8 cellular contexts compared by ENCODE assay signal in the genomic region with DNA sequence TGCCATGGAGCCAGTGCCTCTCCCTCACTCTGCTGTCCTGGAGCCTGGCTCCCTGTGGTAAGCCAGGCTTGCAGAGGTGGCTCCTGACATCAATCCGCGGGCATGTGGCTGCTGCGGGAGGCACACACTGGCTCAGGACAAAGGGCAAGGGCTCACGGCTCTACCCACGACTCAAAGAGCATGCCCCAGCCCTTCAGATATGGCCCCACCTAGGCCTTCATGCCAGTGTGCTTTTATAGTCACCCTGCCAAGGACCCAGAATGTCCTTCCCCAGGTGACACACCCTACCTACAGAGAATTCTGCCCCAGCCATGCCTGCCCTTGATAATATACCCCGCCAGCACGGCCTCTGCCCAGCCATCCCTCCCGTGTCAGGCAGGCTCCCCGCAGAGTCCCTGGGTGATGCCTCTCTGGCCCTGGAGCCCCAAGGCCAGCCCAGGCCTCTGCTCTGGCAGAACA. TPM values are rescaled to one million over a fixed set of nuclear protein-coding genes. Genes with fewer than 3 reads are reported as not detected.
DNase-seq lines count a peak whose midpoint lies in the region; ATAC-seq, FAIRE-seq and TF ChIP-seq lines count a peak whose summit lies in the region.

No MANE protein-coding gene starts in this region.

- 58% methylated on average over 6 of the region's 9 CpGs for WGBS in K562 (ENCODE audit: insufficient coverage, low coverage, missing lambda C conversion rate)

- peaks cover 46% of the 10 kb centered on the region for H3K79me2 ChIP-seq in K562 (ENCODE audit: control insufficient read depth, insufficient read depth, low read length)

- no peaks in the 10 kb centered on the region for H3K27me3 ChIP-seq in K562 (ENCODE audit: control insufficient read depth in 2 of 2, insufficient read depth in 2 of 2, low read length in 2 of 2)
- H3K27me3 ChIP-seq in tibial artery = no peaks in the 10 kb centered on the region

- H3K36me3 ChIP-seq in K562 (ENCODE audit: control insufficient read depth, insufficient read depth, low read length) = peaks cover 42% of the 10 kb centered on the region; the same call in 2 of the 3 replicates
- peaks cover 10 to 16% (median 13%) of the 10 kb centered on the region in 3 donors for H3K36me3 ChIP-seq in tibial artery

- H3K9me1 ChIP-seq in K562 (ENCODE audit: control insufficient read depth, insufficient read depth, low read length) = peaks cover 6% of the 10 kb centered on the region

- peak overlapping the region; percentile 84 to 91 for H3K9ac ChIP-seq in K562 (ENCODE audit: insufficient read depth in 1 of 2, low read depth in 2 of 2, low read length in 2 of 2)

- no peak overlapping the region for H2AFZ ChIP-seq in K562 (ENCODE audit: low read depth, low read length)

- ATAC-seq in K562 (no peak), left colon (peak; percentile 68), GM21526 (IDR thresholded peaks at IDR 0.05; ENCODE audit: low FRiP score, unreplicated experiment) (no peak)

- H3K4me2 ChIP-seq in K562 (ENCODE audit: insufficient read depth, low read length) = peak overlapping the region; percentile 83

- H3K27ac ChIP-seq in K562 (ENCODE audit: extremely low read depth, low read depth, low read length) (peak overlapping the region; percentile 88), tibial artery (peak overlapping the region; percentile 94 to 96)

- TSS peak; percentile 60 for BruUV-seq in K562 (replicated peaks; lab: Mats Ljungman, UMichigan)

- H4K20me1 ChIP-seq in K562 (replicated peaks; ENCODE audit: control insufficient read depth, insufficient read depth, low read length) = no peaks in the 10 kb centered on the region

- CTCF ChIA-PET in K562 (lab: Yijun Ruan, JAX; ENCODE audit: low intra/inter-chr PET ratio) = no interaction called here

- H3K4me1 ChIP-seq in K562 (replicated peaks in 1 of 2; ENCODE audit: control insufficient read depth in 2 of 2, insufficient read depth in 2 of 2, low read length in 2 of 2) = peaks cover 23 to 72% of the 10 kb centered on the region in 2 experiments
- H3K4me1 ChIP-seq in tibial artery = peaks cover 0 to 53% (median 45%) of the 10 kb centered on the region in 4 donors

- TF ChIP-seq CTCF in K562 (IDR thresholded peaks at IDR 0.05 in 2 of 3, conservative IDR thresholded peaks at IDR 0.05 in 1 of 3; ENCODE audit: insufficient read depth in 2 of 3, low read depth in 1 of 3, low read length in 3 of 3) (no peak), tibial artery (IDR thresholded peaks at IDR 0.05) (no peak)

- peak overlapping the region; percentile 76 for H3K4me3 ChIP-seq in K562
- peak overlapping the region; percentile 86 to 99 for H3K4me3 ChIP-seq in tibial artery

- TF ChIP-seq RAD21 in K562 (CRISPR knock-in tag; conservative IDR thresholded peaks at IDR 0.05 in 1 of 2, IDR thresholded peaks at IDR 0.05 in 1 of 2) = no peak

- FAIRE-seq in K562 (lab: Jason Lieb, UNC) = peak; percentile 11

- H3K9me3 ChIP-seq in K562 (replicated peaks; ENCODE audit: control insufficient read depth, insufficient read depth, low read depth, low read length) (no peaks in the 10 kb centered on the region), tibial artery (no peaks in the 10 kb centered on the region)

- peak; percentile 61 for DNase-seq in activated CD8-positive, alpha-beta memory T cell treated with anti-CD3 and anti-CD28 coated beads, Interleukin-2, amount 50 U/mL, for 48 hours
- no peak for DNase-seq in activated CD8-positive, alpha-beta memory T cell treated with anti-CD3 and anti-CD28 coated beads, Interleukin-2, amount 50 U/mL, for 4 hours
- DNase-seq in K562 (ENCODE audit: extremely low read depth in 1 of 4, low spot score in 3 of 4) (no peak), left colon (peak; percentile 78 to 86), tibial artery (peak in 1 of 2 donors; percentile 67), NCI-H748 (lab: John Stamatoyannopoulos, UW; ENCODE audit: unreplicated experiment) (no peak), foreskin melanocyte (no peak)

- TF ChIP-seq POLR2A in K562 (conservative IDR thresholded peaks at IDR 0.05) = no peak

- TF ChIP-seq EP300 in K562 (IDR thresholded peaks at IDR 0.05; ENCODE audit: low read length) = no peak

- in situ Hi-C loops in K562 (cut with MboI) = no loop called here

- POLR2A ChIA-PET in K562 (lab: Yijun Ruan, JAX) = interaction anchor here (1.1 kb wide), 1 partner anchor 15 kb away, joined by 4 read pairs; a partner anchor contains a TSS

- intact Hi-C loops in K562 (cut with micrococcal nuclease) = loop anchor here (2.0 to 5.0 kb wide), 3 partner anchors 14 to 102 kb away; a partner anchor contains a TSS
- intact Hi-C loops in left colon (cut with DNase I, micrococcal nuclease) = no loop called here
- intact Hi-C loops in tibial artery (cut with DNase I; ENCODE audit: low total_unique reads) = loop anchor here (5.0 kb wide), 1 partner anchor 102 kb away; a partner anchor contains a TSS

RNA-seq across cellular contexts. Expression of a gene that starts 1.6 kb away (rescaled TPM):
- total RNA-seq in K562 (2011; cell fraction: chromatin; rRNA removed; ENCODE audit: low replicate concordance) = 133 and 442 TPM in 2 replicates
- 330 and 396 TPM in 2 replicates for total RNA-seq in K562 (2011; cell fraction: nucleolus; rRNA removed)
- total RNA-seq in K562 (2011; cell fraction: nucleoplasm; rRNA removed) = 200 and 206 TPM in 2 replicates
- 75.4 and 97.9 TPM in 2 replicates for total RNA-seq in K562 (2014; rRNA removed)
- total RNA-seq in K562 (2014; rRNA removed; fragmentation: Illumina TruSeq; extraction: Trizol) = 53.9 and 64.8 TPM in 2 replicates
- total RNA-seq in K562 (2015; rRNA removed; fragmentation: Illumina TruSeq; extraction: Trizol) = 62.2 and 64.4 TPM in 2 replicates
- total RNA-seq in K562 (2021) = 120 and 133 TPM in 2 replicates
- polyA plus RNA-seq in K562 (2011; rRNA removed) = 77.2 and 79.8 TPM in 2 replicates
- polyA plus RNA-seq in K562 (2011; cell fraction: cytosol; rRNA removed) = 88.2 and 150 TPM in 2 replicates
- 249 and 384 TPM in 2 replicates for polyA plus RNA-seq in K562 (2011; cell fraction: nucleus; rRNA removed)
- polyA plus RNA-seq in K562 (2012) = 107 and 152 TPM in 2 replicates
- 80.2 and 90.3 TPM in 2 replicates for polyA plus RNA-seq in K562 (2014; fragmentation: Illumina TruSeq; extraction: Trizol)
- under 1 TPM; 0.34 to 0.37 TPM for polyA plus RNA-seq in K562 (2014; fragmentation: Nextera tagmentation; extraction: Ambion mirVana)
- polyA plus RNA-seq in K562 (2014; rRNA removed) = 75.9 and 88.5 TPM in 2 replicates
- polyA minus RNA-seq in K562 (2011; rRNA and poly(A)+ RNA removed) = 44.9 and 70.3 TPM in 2 replicates
- 77.2 and 90.7 TPM in 2 replicates for polyA minus RNA-seq in K562 (2011; cell fraction: cytosol; rRNA and poly(A)+ RNA removed)
- polyA minus RNA-seq in K562 (2011; cell fraction: nucleus; rRNA and poly(A)+ RNA removed) = 113 and 122 TPM in 2 replicates
- total RNA-seq in left colon = 100 to 1,000 TPM; 465 to 474 TPM

RNA-seq across cellular contexts. Expression of a gene that starts 11.3 kb away (rescaled TPM):
- 0.90 TPM in 1 of 2 replicates, not detected in the other for total RNA-seq in K562 (2011; cell fraction: chromatin; rRNA removed; ENCODE audit: low replicate concordance)
- total RNA-seq in K562 (2011; cell fraction: nucleolus; rRNA removed) = 0.83 and 1.1 TPM in 2 replicates
- not detected in 2 replicates for total RNA-seq in K562 (2011; cell fraction: nucleoplasm; rRNA removed)
- 0.77 TPM in 1 of 2 replicates, not detected in the other for total RNA-seq in K562 (2014; rRNA removed)
- not detected in 2 replicates for total RNA-seq in K562 (2014; rRNA removed; fragmentation: Illumina TruSeq; extraction: Trizol)
- total RNA-seq in K562 (2015; rRNA removed; fragmentation: Illumina TruSeq; extraction: Trizol) = not detected in 2 replicates
- 0.51 and 0.75 TPM in 2 replicates for total RNA-seq in K562 (2021)
- polyA plus RNA-seq in K562 (2011; rRNA removed) = not detected in 2 replicates
- not detected in 2 replicates for polyA plus RNA-seq in K562 (2011; cell fraction: cytosol; rRNA removed)
- polyA plus RNA-seq in K562 (2011; cell fraction: nucleus; rRNA removed) = 0.65 and 0.75 TPM in 2 replicates
- polyA plus RNA-seq in K562 (2012) = 0.47 TPM in 1 of 2 replicates, not detected in the other
- polyA plus RNA-seq in K562 (2014; fragmentation: Illumina TruSeq; extraction: Trizol) = not detected in 2 replicates
- not detected for polyA plus RNA-seq in K562 (2014; fragmentation: Nextera tagmentation; extraction: Ambion mirVana)
- 0.17 TPM in 1 of 2 replicates, not detected in the other for polyA plus RNA-seq in K562 (2014; rRNA removed)
- polyA minus RNA-seq in K562 (2011; rRNA and poly(A)+ RNA removed) = not detected in 2 replicates
- not detected in 2 replicates for polyA minus RNA-seq in K562 (2011; cell fraction: cytosol; rRNA and poly(A)+ RNA removed)
- polyA minus RNA-seq in K562 (2011; cell fraction: nucleus; rRNA and poly(A)+ RNA removed) = not detected in 2 replicates
- total RNA-seq in left colon = 1 to 10 TPM; 4.2 to 8.7 TPM

RNA-seq across cellular contexts. Expression of a gene that starts 15.6 kb away (rescaled TPM):
- total RNA-seq in K562 (2011; cell fraction: chromatin; rRNA removed; ENCODE audit: low replicate concordance) = 89.8 and 300 TPM in 2 replicates
- 389 and 414 TPM in 2 replicates for total RNA-seq in K562 (2011; cell fraction: nucleolus; rRNA removed)
- total RNA-seq in K562 (2011; cell fraction: nucleoplasm; rRNA removed) = 172 and 183 TPM in 2 replicates
- 148 and 236 TPM in 2 replicates for total RNA-seq in K562 (2014; rRNA removed)
- total RNA-seq in K562 (2014; rRNA removed; fragmentation: Illumina TruSeq; extraction: Trizol) = 32.0 and 37.6 TPM in 2 replicates
- total RNA-seq in K562 (2015; rRNA removed; fragmentation: Illumina TruSeq; extraction: Trizol) = 107 and 109 TPM in 2 replicates
- total RNA-seq in K562 (2021) = 148 and 151 TPM in 2 replicates
- 44.8 and 45.2 TPM in 2 replicates for polyA plus RNA-seq in K562 (2011; rRNA removed)
- 47.2 and 77.9 TPM in 2 replicates for polyA plus RNA-seq in K562 (2011; cell fraction: cytosol; rRNA removed)
- 132 and 257 TPM in 2 replicates for polyA plus RNA-seq in K562 (2011; cell fraction: nucleus; rRNA removed)
- 159 and 567 TPM in 2 replicates for polyA plus RNA-seq in K562 (2012)
- polyA plus RNA-seq in K562 (2014; fragmentation: Illumina TruSeq; extraction: Trizol) = 75.0 and 79.8 TPM in 2 replicates
- polyA plus RNA-seq in K562 (2014; fragmentation: Nextera tagmentation; extraction: Ambion mirVana) = 1 to 10 TPM; 5.6 to 8.2 TPM
- 64.0 and 70.7 TPM in 2 replicates for polyA plus RNA-seq in K562 (2014; rRNA removed)
- 25.0 and 34.0 TPM in 2 replicates for polyA minus RNA-seq in K562 (2011; rRNA and poly(A)+ RNA removed)
- 82.1 and 107 TPM in 2 replicates for polyA minus RNA-seq in K562 (2011; cell fraction: cytosol; rRNA and poly(A)+ RNA removed)
- polyA minus RNA-seq in K562 (2011; cell fraction: nucleus; rRNA and poly(A)+ RNA removed) = 184 and 191 TPM in 2 replicates
- 100 to 1,000 TPM; 200 to 355 TPM for total RNA-seq in left colon

RNA-seq across cellular contexts. Expression of a gene that starts 53.5 kb away (rescaled TPM):
- 168 and 262 TPM in 2 replicates for total RNA-seq in K562 (2011; cell fraction: chromatin; rRNA removed; ENCODE audit: low replicate concordance)
- total RNA-seq in K562 (2011; cell fraction: nucleolus; rRNA removed) = 113 and 114 TPM in 2 replicates
- 118 and 124 TPM in 2 replicates for total RNA-seq in K562 (2011; cell fraction: nucleoplasm; rRNA removed)
- total RNA-seq in K562 (2014; rRNA removed) = 16.8 and 22.7 TPM in 2 replicates
- 7.2 and 9.7 TPM in 2 replicates for total RNA-seq in K562 (2014; rRNA removed; fragmentation: Illumina TruSeq; extraction: Trizol)
- 10.4 and 12.2 TPM in 2 replicates for total RNA-seq in K562 (2015; rRNA removed; fragmentation: Illumina TruSeq; extraction: Trizol)
- 18.4 and 20.7 TPM in 2 replicates for total RNA-seq in K562 (2021)
- polyA plus RNA-seq in K562 (2011; rRNA removed) = 25.6 and 35.4 TPM in 2 replicates
- polyA plus RNA-seq in K562 (2011; cell fraction: cytosol; rRNA removed) = 18.4 and 20.1 TPM in 2 replicates
- 148 and 191 TPM in 2 replicates for polyA plus RNA-seq in K562 (2011; cell fraction: nucleus; rRNA removed)
- polyA plus RNA-seq in K562 (2012) = 18.9 and 21.4 TPM in 2 replicates
- 18.0 and 18.5 TPM in 2 replicates for polyA plus RNA-seq in K562 (2014; fragmentation: Illumina TruSeq; extraction: Trizol)
- 1 to 10 TPM; 3.6 to 6.2 TPM for polyA plus RNA-seq in K562 (2014; fragmentation: Nextera tagmentation; extraction: Ambion mirVana)
- 39.0 and 42.7 TPM in 2 replicates for polyA plus RNA-seq in K562 (2014; rRNA removed)
- 8.8 and 10.6 TPM in 2 replicates for polyA minus RNA-seq in K562 (2011; rRNA and poly(A)+ RNA removed)
- polyA minus RNA-seq in K562 (2011; cell fraction: cytosol; rRNA and poly(A)+ RNA removed) = 5.3 and 8.0 TPM in 2 replicates
- polyA minus RNA-seq in K562 (2011; cell fraction: nucleus; rRNA and poly(A)+ RNA removed) = 21.1 and 26.9 TPM in 2 replicates
- total RNA-seq in left colon = 10 to 100 TPM; 16.6 to 18.9 TPM

Comparison
In these comparisons a context has a peak if more than half of its experiments do, and no peak if none do; other contexts are left out.
1. DNase-seq: peak in activated CD8-positive, alpha-beta memory T cell treated with anti-CD3 and anti-CD28 coated beads, Interleukin-2, amount 50 U/mL, for 48 hours (single experiment) and left colon (2 of 2); none in activated CD8-positive, alpha-beta memory T cell treated with anti-CD3 and anti-CD28 coated beads, Interleukin-2, amount 50 U/mL, for 4 hours (single experiment), K562 (0 of 4), NCI-H748 (single experiment) and foreskin melanocyte (single experiment).
2. intact Hi-C loops: an anchor here in K562 (2.0 to 5.0 kb wide) and tibial artery (5.0 kb wide); none called in left colon.